Comparison of ENCODE assay signal across 8 cellular contexts in genomic region chr5:180808461-180809000, GRCh38. TPM values are rescaled to one million over a fixed set of nuclear protein-coding genes. Genes with fewer than 3 reads are reported as not detected.
DNase-seq lines count a peak whose midpoint lies in the region; TF ChIP-seq lines count a peak whose summit lies in the region.

No MANE protein-coding gene starts in this region.

- CTCF ChIA-PET in BJ (lab: Yijun Ruan, JAX), result interaction anchor here (0.7 to 3.2 kb wide), 3 partner anchors 10 to 380 kb away, joined by 3 to 15 read pairs (median 3); no protein-coding TSS in a partner anchor

- DNase-seq in BJ (ENCODE audit: low read depth) (no peak), MG63 (no peak), colonic mucosa (no peak), kidney tubule cell (ENCODE audit: low spot score) (no peak), Kasumi-1 (lab: John Stamatoyannopoulos, UW) (no peak), cerebellar cortex (ENCODE audit: low spot score) (no peak), NCI-H524 treated with DMSO at 0.1 percent for 48 hours (lab: John Stamatoyannopoulos, UW) (no peak)

- H3K4me3 ChIP-seq in BJ (ENCODE audit: low read depth, low read length) (peak overlapping the region; percentile 69), MG63 (peak overlapping the region; percentile 85), colonic mucosa (peak overlapping the region; percentile 42), neural cell (ENCODE audit: low read length) (peak overlapping the region; percentile 93)

- no peaks in the 10 kb centered on the region for H4K20me1 ChIP-seq in neural cell (ENCODE audit: insufficient read depth)

- no peak overlapping the region for H2AFZ ChIP-seq in neural cell (ENCODE audit: low read depth, low read length)

- H3K27ac ChIP-seq in colonic mucosa, result peak overlapping the region; percentile 99
- H3K27ac ChIP-seq in neural cell (ENCODE audit: low read length), result no peak overlapping the region

- H3F3A ChIP-seq in neural cell (ENCODE audit: insufficient read depth, low read length, poor library complexity, severe bottlenecking), result no peaks in the 10 kb centered on the region

- H3K9ac ChIP-seq in colonic mucosa (ENCODE audit: low read depth in 2 of 2, low read length in 2 of 2) (peak overlapping the region in 1 of 2 donors; percentile 96), neural cell (ENCODE audit: low read length) (peak overlapping the region; percentile 33)

- peak overlapping the region; percentile 85 for H3K4me2 ChIP-seq in neural cell (ENCODE audit: low read length)

- TF ChIP-seq CTCF in BJ (IDR thresholded peaks at IDR 0.05; ENCODE audit: insufficient read depth, low read depth, low read length) (no peak), colonic mucosa (IDR thresholded peaks at IDR 0.05) (no peak), neural cell (IDR thresholded peaks at IDR 0.05; ENCODE audit: poor library complexity, severe bottlenecking) (no peak)

- intact Hi-C loops in colonic mucosa (cut with DNase I), result no loop called here

- TF ChIP-seq EP300 in neural cell (conservative IDR thresholded peaks at IDR 0.05; ENCODE audit: poor library complexity, severe bottlenecking), result no peak

- POLR2A ChIA-PET in BJ (lab: Charles Lee), result interaction anchor here (1.6 kb wide), 1 partner anchor 9 kb away, joined by 3 read pairs; no protein-coding TSS in a partner anchor

- H3K27me3 ChIP-seq in BJ (ENCODE audit: control insufficient read depth, insufficient read depth, low read length), result no peaks in the 10 kb centered on the region
- no peaks in the 10 kb centered on the region for H3K27me3 ChIP-seq in MG63
- no peaks in the 10 kb centered on the region for H3K27me3 ChIP-seq in colonic mucosa
- no peaks in the 10 kb centered on the region for H3K27me3 ChIP-seq in neural cell (ENCODE audit: insufficient read depth, low read depth, low read length)

- no peaks in the 10 kb centered on the region for H3K9me3 ChIP-seq in MG63
- H3K9me3 ChIP-seq in colonic mucosa, result no peaks in the 10 kb centered on the region
- H3K9me3 ChIP-seq in neural cell (ENCODE audit: low read length), result no peaks in the 10 kb centered on the region

- H3K4me1 ChIP-seq in colonic mucosa, result peaks cover 29% of the 10 kb centered on the region

- H3K79me2 ChIP-seq in neural cell (replicated peaks; ENCODE audit: insufficient read depth, low read length), result peaks cover 26% of the 10 kb centered on the region

- TF ChIP-seq RAD21 in neural cell (conservative IDR thresholded peaks at IDR 0.05), result no peak

- H3K9me2 ChIP-seq in neural cell (ENCODE audit: insufficient read depth, low read length), result no peaks in the 10 kb centered on the region

- H3K36me3 ChIP-seq in BJ (ENCODE audit: control insufficient read depth, insufficient read depth, low read length), result no peaks in the 10 kb centered on the region
- H3K36me3 ChIP-seq in MG63, result peaks cover 27% of the 10 kb centered on the region
- H3K36me3 ChIP-seq in colonic mucosa, result no peaks in the 10 kb centered on the region
- no peaks in the 10 kb centered on the region for H3K36me3 ChIP-seq in neural cell (ENCODE audit: insufficient read depth, low read length)

TF ChIP-seq in neural cell, 6 proteins besides CTCF, POLR2A, EP300 and RAD21:
- TF ChIP-seq MXI1 (conservative IDR thresholded peaks at IDR 0.05; ENCODE audit: poor library complexity, severe bottlenecking) (no peak), EZH2 (IDR thresholded peaks at IDR 0.05; ENCODE audit: borderline replicate concordance, insufficient read depth, low read length, poor library complexity, severe bottlenecking) (no peak)

RNA-seq across cellular contexts. Expression of gene MGAT1, which starts 5.9 kb away (rescaled TPM):
- 156 and 197 TPM in 2 replicates for polyA plus RNA-seq in BJ (2011; rRNA removed)
- polyA minus RNA-seq in BJ (2011; rRNA and poly(A)+ RNA removed), result 86.8 and 131 TPM in 2 replicates
- 186 and 189 TPM in 2 replicates for total RNA-seq in MG63 (2014; rRNA removed; shearing (Covaris generic); ENCODE audit: low replicate concordance)
- 100 to 1,000 TPM; 101 to 115 TPM for total RNA-seq in colonic mucosa
- 31.8 and 42.6 TPM in 2 replicates for polyA plus RNA-seq in neural cell
- 43.2 and 48.9 TPM in 2 replicates for polyA minus RNA-seq in neural cell

RNA-seq across cellular contexts. Expression of gene ZFP62, which starts 52.5 kb away (rescaled TPM):
- polyA plus RNA-seq in BJ (2011; rRNA removed), result 5.4 and 9.3 TPM in 2 replicates
- polyA minus RNA-seq in BJ (2011; rRNA and poly(A)+ RNA removed), result 5.5 and 6.5 TPM in 2 replicates
- 23.6 and 52.7 TPM in 2 replicates for total RNA-seq in MG63 (2014; rRNA removed; shearing (Covaris generic); ENCODE audit: low replicate concordance)
- 10 to 100 TPM; 34.3 to 38.7 TPM for total RNA-seq in colonic mucosa
- polyA plus RNA-seq in neural cell, result 51.1 and 69.1 TPM in 2 replicates
- 75.7 and 95.0 TPM in 2 replicates for polyA minus RNA-seq in neural cell

Comparison
In these comparisons a context has a peak if more than half of its experiments do, and no peak if none do; other contexts are left out.
1. H3K4me3 ChIP-seq: peak in every context shown above with its lines; median percentile 93 in neural cell; 85 in MG63; 69 in BJ; 42 in colonic mucosa.